In the genomic region with DNA sequence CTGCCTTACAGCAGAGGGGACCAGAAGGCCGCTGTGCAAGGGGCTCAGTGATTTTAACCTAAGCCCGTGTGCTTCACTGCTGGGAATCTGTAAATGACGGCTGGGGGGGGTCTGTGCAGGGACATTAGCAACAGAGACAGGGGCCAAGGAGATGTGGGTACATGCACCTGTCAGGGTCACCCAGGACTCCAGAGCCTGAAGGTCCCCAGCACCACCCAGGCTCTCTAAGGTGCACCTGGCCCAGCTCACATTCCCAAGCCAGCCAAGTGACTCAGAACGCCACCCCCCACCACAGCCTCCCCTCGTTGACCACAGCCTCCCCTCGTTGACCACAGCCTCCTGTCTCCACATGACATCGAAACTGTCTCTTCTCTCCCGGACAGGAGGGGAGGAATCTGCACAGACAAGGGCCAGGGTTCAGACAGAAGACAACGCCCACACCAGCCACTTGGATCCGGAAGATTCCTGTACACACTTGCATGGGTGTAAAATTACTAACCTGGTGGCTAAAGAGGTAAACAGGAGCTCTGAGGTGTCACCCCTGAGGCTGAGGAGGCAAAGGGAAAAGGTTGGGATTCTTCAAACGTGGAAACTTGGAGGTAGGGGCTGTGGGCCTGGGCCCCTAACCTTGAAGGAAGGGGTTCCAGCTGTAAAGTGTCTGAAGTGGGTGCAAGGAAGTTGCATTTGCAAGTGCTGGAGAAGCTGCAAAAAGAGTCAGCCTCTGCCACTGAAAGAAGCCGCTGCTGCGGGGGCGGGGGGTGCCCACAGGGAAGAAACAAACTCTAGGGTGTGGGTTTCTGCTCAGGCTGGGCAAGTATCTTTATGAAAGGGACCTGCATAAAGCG, we compare ENCODE assay signal across 9 cellular contexts. TPM values are rescaled to one million over a fixed set of nuclear protein-coding genes. Genes with fewer than 3 reads are reported as not detected.
DNase-seq lines count a peak whose midpoint lies in the region; ATAC-seq, FAIRE-seq and TF ChIP-seq lines count a peak whose summit lies in the region.
"Had no signal": no experiment of that assay in that cellular context is flagged by ENCODE, and none has a peak within 500 bp of the region (broad histone marks: within the 10 kb centered on the region; RNA-seq: fewer than 3 reads in every experiment).

No MANE protein-coding gene starts in this region.

- H3K79me2 ChIP-seq in K562 (ENCODE audit: control insufficient read depth, insufficient read depth, low read length) = no peaks in the 10 kb centered on the region

- intact Hi-C loops in K562 (cut with micrococcal nuclease) = no loop called here

- H3K9me1 ChIP-seq in K562 (ENCODE audit: control insufficient read depth, insufficient read depth, low read length) = no peaks in the 10 kb centered on the region

- H2AFZ ChIP-seq in K562 (ENCODE audit: low read depth, low read length) = peak overlapping the region; percentile 69

- H3K4me3 ChIP-seq in K562 = no peak overlapping the region
- H3K4me3 ChIP-seq: dorsolateral prefrontal cortex had no signal

- no peaks in the 10 kb centered on the region for H3K27me3 ChIP-seq in K562 (ENCODE audit: control insufficient read depth in 2 of 2, insufficient read depth in 2 of 2, low read length in 2 of 2)

- POLR2A ChIA-PET in K562 (lab: Yijun Ruan, JAX) = interaction anchor here (0.7 kb wide), 1 partner anchor 15 kb away, joined by 3 read pairs; no protein-coding TSS in a partner anchor

- no peaks in the 10 kb centered on the region for H4K20me1 ChIP-seq in K562 (replicated peaks; ENCODE audit: control insufficient read depth, insufficient read depth, low read length)

- in situ Hi-C loops in K562 (cut with MboI) = no loop called here

- peak overlapping the region in 1 of 2 experiments; percentile 53; a peak in 2 of 4 replicates for H3K9ac ChIP-seq in K562 (ENCODE audit: insufficient read depth in 1 of 2, low read depth in 2 of 2, low read length in 2 of 2)

- H3K9me3 ChIP-seq in K562 (replicated peaks; ENCODE audit: control insufficient read depth, insufficient read depth, low read depth, low read length) = no peaks in the 10 kb centered on the region

- no peak for TF ChIP-seq RAD21 in K562 (CRISPR knock-in tag; conservative IDR thresholded peaks at IDR 0.05 in 1 of 2, IDR thresholded peaks at IDR 0.05 in 1 of 2)

- DNase-seq in RPMI7951 (ENCODE audit: low read depth) (peak; percentile 98), K562 (ENCODE audit: extremely low read depth in 1 of 4, low spot score in 3 of 4) (peak; percentile 55 to 74 (median 66)), NCI-H1105 (lab: John Stamatoyannopoulos, UW) (no peak)
- peak; percentile 45 to 68 for DNase-seq in stimulated activated CD4-positive, alpha-beta T cell treated with anti-CD3 and anti-CD28 coated beads, Interleukin-15, amount 100 ng/mL, for 48 hours (ENCODE audit: low read depth in 2 of 2)

- 0 out of 3 replicates have a peak overlapping the region, but pooled peaks have one; percentile 10 for H3K27ac ChIP-seq in K562 (ENCODE audit: extremely low read depth, low read depth, low read length)

- peaks cover 64 to 71% of the 10 kb centered on the region in 2 experiments for H3K4me1 ChIP-seq in K562 (replicated peaks in 1 of 2; ENCODE audit: control insufficient read depth in 2 of 2, insufficient read depth in 2 of 2, low read length in 2 of 2)

- FAIRE-seq in K562 (lab: Jason Lieb, UNC) = peak; percentile 78

- H3K36me3 ChIP-seq in K562 (ENCODE audit: control insufficient read depth, insufficient read depth, low read length) = no peaks in the 10 kb centered on the region

- WGBS in K562 (ENCODE audit: insufficient coverage, low coverage, missing lambda C conversion rate) = 48% methylated on average over 15 of the region's 15 CpGs

- BruUV-seq in K562 (replicated peaks; lab: Mats Ljungman, UMichigan) = no TSS peak

- no peak for TF ChIP-seq POLR2A in K562 (conservative IDR thresholded peaks at IDR 0.05)

- peak; percentile 44; the same call in 1 of the 2 replicates for TF ChIP-seq EP300 in K562 (IDR thresholded peaks at IDR 0.05; ENCODE audit: low read length)

- CTCF ChIA-PET in K562 (lab: Yijun Ruan, JAX; ENCODE audit: low intra/inter-chr PET ratio) = no interaction called here

- peak overlapping the region; percentile 16; the same call in 1 of the 2 replicates for H3K4me2 ChIP-seq in K562 (ENCODE audit: insufficient read depth, low read length)

- no peak for TF ChIP-seq CTCF in K562 (IDR thresholded peaks at IDR 0.05 in 2 of 3, conservative IDR thresholded peaks at IDR 0.05 in 1 of 3; ENCODE audit: insufficient read depth in 2 of 3, low read depth in 1 of 3, low read length in 3 of 3)

- ATAC-seq in GM18502 (IDR thresholded peaks at IDR 0.05; ENCODE audit: poor library complexity, unreplicated experiment) (peak; percentile 46), K562 (peak; percentile 11), GM21619 (IDR thresholded peaks at IDR 0.05; ENCODE audit: unreplicated experiment) (no peak), HG03460 (IDR thresholded peaks at IDR 0.05; ENCODE audit: unreplicated experiment) (no peak), GM21526 (IDR thresholded peaks at IDR 0.05; ENCODE audit: low FRiP score, unreplicated experiment) (no peak)

TF ChIP-seq in K562, 482 proteins besides CTCF, POLR2A, EP300 and RAD21 (continues in another document):
- TF ChIP-seq MCM3 (IDR thresholded peaks at IDR 0.05) = no peak
- TF ChIP-seq, protein P1, sequence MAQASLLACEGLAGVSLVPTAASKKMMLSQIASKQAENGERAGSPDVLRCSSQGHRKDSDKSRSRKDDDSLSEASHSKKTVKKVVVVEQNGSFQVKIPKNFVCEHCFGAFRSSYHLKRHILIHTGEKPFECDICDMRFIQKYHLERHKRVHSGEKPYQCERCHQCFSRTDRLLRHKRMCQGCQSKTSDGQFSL (CRISPR knock-in tag; IDR thresholded peaks at IDR 0.05) = peak; percentile 88; the same call in 1 of the 2 replicates
- TF ChIP-seq, protein P1 (tag; IDR thresholded peaks at IDR 0.05) = no peak
- peak; percentile 68 for TF ChIP-seq TCF3 (CRISPR knock-in tag; IDR thresholded peaks at IDR 0.05)
- peak; percentile 24; the same call in 1 of the 2 replicates for TF ChIP-seq FOXP1 (CRISPR knock-in tag; IDR thresholded peaks at IDR 0.05)
- peak; percentile 50 for TF ChIP-seq CBFA2T2 (conservative IDR thresholded peaks at IDR 0.05)
- no peak for TF ChIP-seq ATF1 (CRISPR knock-in tag; IDR thresholded peaks at IDR 0.05)
- TF ChIP-seq ATF1 (tag; IDR thresholded peaks at IDR 0.05) = no peak
- 0 out of 2 replicates have a peak, but pooled peaks have one; percentile 11 for TF ChIP-seq CXXC5 (CRISPR knock-in tag; IDR thresholded peaks at IDR 0.05)

RNA-seq across cellular contexts. Expression of gene CALML3, which starts 27.0 kb away (rescaled TPM):
- not detected in 2 replicates for total RNA-seq in RPMI7951 (2014; rRNA removed; shearing (Covaris generic))
- not detected in 2 replicates for total RNA-seq in K562 (2011; cell fraction: chromatin; rRNA removed; ENCODE audit: low replicate concordance)
- total RNA-seq in K562 (2011; cell fraction: nucleolus; rRNA removed) = not detected in 2 replicates
- not detected in 2 replicates for total RNA-seq in K562 (2011; cell fraction: nucleoplasm; rRNA removed)
- total RNA-seq in K562 (2014; rRNA removed) (not detected in 2 replicates), K562 (2014; rRNA removed; fragmentation: Illumina TruSeq; extraction: Trizol) (not detected in 2 replicates), K562 (2015; rRNA removed; fragmentation: Illumina TruSeq; extraction: Trizol) (not detected in 2 replicates), K562 (2021) (not detected in 2 replicates)
- polyA plus RNA-seq in K562 (2011; rRNA removed) (not detected in 2 replicates), K562 (2014; fragmentation: Illumina TruSeq; extraction: Trizol) (not detected in 2 replicates), K562 (2014; fragmentation: Nextera tagmentation; extraction: Ambion mirVana) (not detected), K562 (2014; rRNA removed) (not detected in 2 replicates)
- polyA plus RNA-seq in K562 (2011; cell fraction: cytosol; rRNA removed) = not detected in 2 replicates
- not detected in 2 replicates for polyA plus RNA-seq in K562 (2011; cell fraction: nucleus; rRNA removed)
- not detected in 2 replicates for polyA plus RNA-seq in K562 (2012)
- not detected in 2 replicates for polyA minus RNA-seq in K562 (2011; rRNA and poly(A)+ RNA removed)
- not detected in 2 replicates for polyA minus RNA-seq in K562 (2011; cell fraction: cytosol; rRNA and poly(A)+ RNA removed)
- not detected in 2 replicates for polyA minus RNA-seq in K562 (2011; cell fraction: nucleus; rRNA and poly(A)+ RNA removed)

RNA-seq across cellular contexts. Expression of gene CALML5, which starts 52.4 kb away (rescaled TPM):
- not detected in 2 replicates for total RNA-seq in RPMI7951 (2014; rRNA removed; shearing (Covaris generic))
- not detected in 2 replicates for total RNA-seq in K562 (2011; cell fraction: chromatin; rRNA removed; ENCODE audit: low replicate concordance)
- total RNA-seq in K562 (2011; cell fraction: nucleolus; rRNA removed) = not detected in 2 replicates
- total RNA-seq in K562 (2011; cell fraction: nucleoplasm; rRNA removed) = not detected in 2 replicates
- total RNA-seq in K562 (2014; rRNA removed) (not detected in 2 replicates), K562 (2014; rRNA removed; fragmentation: Illumina TruSeq; extraction: Trizol) (not detected in 2 replicates), K562 (2015; rRNA removed; fragmentation: Illumina TruSeq; extraction: Trizol) (not detected in 2 replicates), K562 (2021) (not detected in 2 replicates)
- polyA plus RNA-seq in K562 (2011; rRNA removed) (not detected in 2 replicates), K562 (2014; fragmentation: Illumina TruSeq; extraction: Trizol) (not detected in 2 replicates), K562 (2014; fragmentation: Nextera tagmentation; extraction: Ambion mirVana) (not detected), K562 (2014; rRNA removed) (not detected in 2 replicates)
- not detected in 2 replicates for polyA plus RNA-seq in K562 (2011; cell fraction: cytosol; rRNA removed)
- polyA plus RNA-seq in K562 (2011; cell fraction: nucleus; rRNA removed) = not detected in 2 replicates
- not detected in 2 replicates for polyA plus RNA-seq in K562 (2012)
- polyA minus RNA-seq in K562 (2011; rRNA and poly(A)+ RNA removed) = not detected in 2 replicates
- not detected in 2 replicates for polyA minus RNA-seq in K562 (2011; cell fraction: cytosol; rRNA and poly(A)+ RNA removed)
- not detected in 2 replicates for polyA minus RNA-seq in K562 (2011; cell fraction: nucleus; rRNA and poly(A)+ RNA removed)
- total RNA-seq: dorsolateral prefrontal cortex had no signal

Comparison
In these comparisons a context has a peak if more than half of its experiments do, and no peak if none do; other contexts are left out.
1. ATAC-seq: peak in GM18502 (single experiment) and K562 (single experiment); none in GM21619 (single experiment), HG03460 (single experiment) and GM21526 (single experiment).